Comparison of ENCODE assay signal across 1 cellular context in genomic region chr15:66039117-66039860, GRCh38.
TF ChIP-seq lines count a peak whose summit lies in the region.

No MANE protein-coding gene starts in this region.

TF ChIP-seq in K562, 482 proteins besides CTCF, POLR2A, EP300 and RAD21:
- TF ChIP-seq, protein P1, sequence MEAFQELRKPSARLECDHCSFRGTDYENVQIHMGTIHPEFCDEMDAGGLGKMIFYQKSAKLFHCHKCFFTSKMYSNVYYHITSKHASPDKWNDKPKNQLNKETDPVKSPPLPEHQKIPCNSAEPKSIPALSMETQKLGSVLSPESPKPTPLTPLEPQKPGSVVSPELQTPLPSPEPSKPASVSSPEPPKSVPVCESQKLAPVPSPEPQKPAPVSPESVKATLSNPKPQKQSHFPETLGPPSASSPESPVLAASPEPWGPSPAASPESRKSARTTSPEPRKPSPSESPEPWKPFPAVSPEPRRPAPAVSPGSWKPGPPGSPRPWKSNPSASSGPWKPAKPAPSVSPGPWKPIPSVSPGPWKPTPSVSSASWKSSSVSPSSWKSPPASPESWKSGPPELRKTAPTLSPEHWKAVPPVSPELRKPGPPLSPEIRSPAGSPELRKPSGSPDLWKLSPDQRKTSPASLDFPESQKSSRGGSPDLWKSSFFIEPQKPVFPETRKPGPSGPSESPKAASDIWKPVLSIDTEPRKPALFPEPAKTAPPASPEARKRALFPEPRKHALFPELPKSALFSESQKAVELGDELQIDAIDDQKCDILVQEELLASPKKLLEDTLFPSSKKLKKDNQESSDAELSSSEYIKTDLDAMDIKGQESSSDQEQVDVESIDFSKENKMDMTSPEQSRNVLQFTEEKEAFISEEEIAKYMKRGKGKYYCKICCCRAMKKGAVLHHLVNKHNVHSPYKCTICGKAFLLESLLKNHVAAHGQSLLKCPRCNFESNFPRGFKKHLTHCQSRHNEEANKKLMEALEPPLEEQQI (IDR thresholded peaks at IDR 0.05): no peak
- TF ChIP-seq GATA2 (CRISPR knock-in tag; IDR thresholded peaks at IDR 0.05): no peak
- TF ChIP-seq, protein P2, sequence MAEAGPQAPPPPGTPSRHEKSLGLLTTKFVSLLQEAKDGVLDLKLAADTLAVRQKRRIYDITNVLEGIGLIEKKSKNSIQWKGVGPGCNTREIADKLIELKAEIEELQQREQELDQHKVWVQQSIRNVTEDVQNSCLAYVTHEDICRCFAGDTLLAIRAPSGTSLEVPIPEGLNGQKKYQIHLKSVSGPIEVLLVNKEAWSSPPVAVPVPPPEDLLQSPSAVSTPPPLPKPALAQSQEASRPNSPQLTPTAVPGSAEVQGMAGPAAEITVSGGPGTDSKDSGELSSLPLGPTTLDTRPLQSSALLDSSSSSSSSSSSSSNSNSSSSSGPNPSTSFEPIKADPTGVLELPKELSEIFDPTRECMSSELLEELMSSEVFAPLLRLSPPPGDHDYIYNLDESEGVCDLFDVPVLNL (CRISPR knock-in tag; IDR thresholded peaks at IDR 0.05; ENCODE audit: low read depth): no peak
- TF ChIP-seq HNRNPLL (IDR thresholded peaks at IDR 0.05; ENCODE audit: low read depth, low read length, poor library complexity, severe bottlenecking): peak; percentile 36
- no peak for TF ChIP-seq MCM7 (IDR thresholded peaks at IDR 0.05)
